Comparison of ENCODE assay signal across 18 cellular contexts in the genomic region with DNA sequence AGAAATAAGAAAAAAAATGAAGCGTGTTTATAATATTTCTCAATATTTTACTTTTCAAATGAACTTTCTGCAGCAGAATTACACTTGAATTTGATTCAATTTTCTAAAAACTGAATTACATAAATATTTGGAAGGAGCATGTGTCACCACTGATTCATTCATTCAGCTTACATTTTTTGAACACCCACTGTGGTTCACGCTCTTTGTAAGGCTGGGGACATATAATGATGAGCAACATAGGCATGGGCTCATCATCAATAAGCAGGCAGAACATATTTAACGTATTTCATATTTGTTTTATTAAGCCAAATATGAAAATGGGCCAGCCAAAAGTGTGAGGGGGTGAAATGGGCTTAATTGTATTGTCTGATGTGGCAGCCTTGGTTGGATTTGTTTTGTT.
"Had no signal": no experiment of that assay in that cellular context is flagged by ENCODE, and none has a peak within 500 bp of the region (broad histone marks: within the 10 kb centered on the region; RNA-seq: fewer than 3 reads in every experiment).

No MANE protein-coding gene starts in this region.

- H3K4me3 Mint-ChIP-seq: activated naive CD8-positive, alpha-beta T cell; stimulated activated naive CD8-positive, alpha-beta T cell treated with anti-CD3 and anti-CD28 coated beads, Interleukin-15, Interleukin-2, amounts not matched to agents 100 ng/mL and 50 ng/mL, for 24 hours; T-helper 17 cell had no signal

- H3K4me1 Mint-ChIP-seq: T-helper 17 cell had no signal

- H3K36me3 ChIP-seq: gastrocnemius medialis, left ventricle myocardium inferior, prostate gland, right atrium auricular region, transverse colon had no signal

- DNase-seq: activated CD4-positive, alpha-beta T cell treated with anti-CD3 and anti-CD28 coated beads, Interleukin-2, amount 50 U/mL, for 4 hours; amniotic stem cell; body of pancreas; dorsolateral prefrontal cortex; gastrocnemius medialis; head of caudate nucleus; left ventricle myocardium inferior; mammary epithelial cell; stimulated activated CD4-positive, alpha-beta T cell treated with anti-CD3 and anti-CD28 coated beads, Interleukin-15, amount 100 ng/mL, for 24 hours; stimulated activated CD4-positive, alpha-beta T cell treated with anti-CD3 and anti-CD28 coated beads, Interleukin-2, amount 100 ng/mL, for 48 hours; T-helper 17 cell; transverse colon had no signal

- H3K27ac Mint-ChIP-seq: activated naive CD8-positive, alpha-beta T cell; stimulated activated naive CD8-positive, alpha-beta T cell treated with anti-CD3 and anti-CD28 coated beads, Interleukin-15, Interleukin-2, amounts not matched to agents 100 ng/mL and 50 ng/mL, for 24 hours; T-helper 17 cell had no signal

- H3K27me3 Mint-ChIP-seq: activated naive CD8-positive, alpha-beta T cell; stimulated activated naive CD8-positive, alpha-beta T cell treated with anti-CD3 and anti-CD28 coated beads, Interleukin-15, Interleukin-2, amounts not matched to agents 100 ng/mL and 50 ng/mL, for 24 hours; T-helper 17 cell had no signal

- H3K4me3 ChIP-seq: body of pancreas, dorsolateral prefrontal cortex, gastrocnemius medialis, left ventricle myocardium inferior, prostate gland, right atrium auricular region, skin epidermis, transverse colon had no signal

- H3K36me3 Mint-ChIP-seq: activated naive CD8-positive, alpha-beta T cell had no signal

- H3K27me3 ChIP-seq: body of pancreas, dorsolateral prefrontal cortex, gastrocnemius medialis, right atrium auricular region, transverse colon had no signal

- H3K27ac ChIP-seq: body of pancreas, dorsolateral prefrontal cortex, epithelial cell of prostate, gastrocnemius medialis, left ventricle myocardium inferior, prostate gland, right atrium auricular region, skin epidermis, transverse colon had no signal

- H3K4me1 ChIP-seq: body of pancreas, gastrocnemius medialis, left ventricle myocardium inferior, prostate gland, right atrium auricular region, transverse colon had no signal

- ATAC-seq: body of pancreas, gastrocnemius medialis, T-helper 17 cell had no signal
